Comparison of ENCODE assay signal across 9 cellular contexts in genomic region chr6:158631678-158632537, GRCh38. TPM values are rescaled to one million over a fixed set of nuclear protein-coding genes. Genes with fewer than 3 reads are reported as not detected.
DNase-seq lines count a peak whose midpoint lies in the region; ATAC-seq and TF ChIP-seq lines count a peak whose summit lies in the region.
"Had no signal": no experiment of that assay in that cellular context is flagged by ENCODE, and none has a peak within 500 bp of the region (broad histone marks: within the 10 kb centered on the region; RNA-seq: fewer than 3 reads in every experiment).

No MANE protein-coding gene starts in this region.

- peaks cover 65% of the 10 kb centered on the region for H3K36me3 Mint-ChIP-seq in activated CD4-positive, alpha-beta T cell treated with anti-CD3 and anti-CD28 coated beads for 36 hours (ENCODE audit: low read depth)
- peaks cover 68% of the 10 kb centered on the region for H3K36me3 Mint-ChIP-seq in brain

- no peak for TF ChIP-seq POLR2A in testis (IDR thresholded peaks at IDR 0.05)

- no peak for ATAC-seq in activated CD4-positive, alpha-beta T cell treated with anti-CD3 and anti-CD28 coated beads for 36 hours
- ATAC-seq in left colon = peak; percentile 88
- ATAC-seq in GM18520 (IDR thresholded peaks at IDR 0.05; ENCODE audit: unreplicated experiment) = no peak

- H3K27me3 ChIP-seq in testis = no peaks in the 10 kb centered on the region
- H3K27me3 ChIP-seq: BLaER1 had no signal

- intact Hi-C loops in activated CD4-positive, alpha-beta T cell treated with anti-CD3 and anti-CD28 coated beads for 36 hours (cut with DNase I, micrococcal nuclease) = no loop called here
- intact Hi-C loops in left colon (cut with DNase I, micrococcal nuclease) (no loop called here), testis (cut with DNase I; ENCODE audit: low total_unique reads) (no loop called here)

- peaks cover 56% of the 10 kb centered on the region for H3K4me1 Mint-ChIP-seq in activated CD4-positive, alpha-beta T cell treated with anti-CD3 and anti-CD28 coated beads for 36 hours
- peaks cover 14% of the 10 kb centered on the region for H3K4me1 Mint-ChIP-seq in brain

- CTCF ChIA-PET in activated CD4-positive, alpha-beta T cell treated with anti-CD3 and anti-CD28 coated beads for 36 hours (lab: Charles Lee) = interaction anchor here (0.6 to 1.0 kb wide), 3 partner anchors 8 to 59 kb away, joined by 3 to 4 read pairs (median 3); no protein-coding TSS in a partner anchor

- no peaks in the 10 kb centered on the region for H3K9me3 Mint-ChIP-seq in activated CD4-positive, alpha-beta T cell treated with anti-CD3 and anti-CD28 coated beads for 36 hours (ENCODE audit: low read depth)
- H3K9me3 Mint-ChIP-seq in brain = no peaks in the 10 kb centered on the region

- no peak overlapping the region for H3K4me3 ChIP-seq in testis
- H3K4me3 ChIP-seq: BLaER1 had no signal

- H3K4me3 Mint-ChIP-seq in activated CD4-positive, alpha-beta T cell treated with anti-CD3 and anti-CD28 coated beads for 36 hours = no peak overlapping the region
- H3K4me3 Mint-ChIP-seq in brain = no peak overlapping the region

- peak overlapping the region; percentile 69 for H3K27ac Mint-ChIP-seq in activated CD4-positive, alpha-beta T cell treated with anti-CD3 and anti-CD28 coated beads for 36 hours
- peak overlapping the region; percentile 43 to 90 (median 68) for H3K27ac Mint-ChIP-seq in brain

- no peak for DNase-seq in activated CD4-positive, alpha-beta T cell treated with anti-CD3 and anti-CD28 coated beads for 36 hours
- no peak for DNase-seq in activated CD4-positive, alpha-beta T cell treated with anti-CD3 and anti-CD28 coated beads for 48 hours
- peak; percentile 80 to 81 for DNase-seq in left colon
- DNase-seq in testis = peak; percentile 80
- DNase-seq in caudate nucleus (lab: John Stamatoyannopoulos, UW) = no peak
- DNase-seq in NCI-H2029 (lab: John Stamatoyannopoulos, UW) = no peak

- H3K36me3 ChIP-seq in testis (ENCODE audit: low read depth, missing control alignments) = no peaks in the 10 kb centered on the region

- H3K27me3 Mint-ChIP-seq in activated CD4-positive, alpha-beta T cell treated with anti-CD3 and anti-CD28 coated beads for 36 hours = no peaks in the 10 kb centered on the region
- no peaks in the 10 kb centered on the region for H3K27me3 Mint-ChIP-seq in brain

- H3K27ac ChIP-seq in testis = peak overlapping the region; percentile 15 to 78
- H3K27ac ChIP-seq in caudate nucleus (ENCODE audit: low read depth, low read length) = no peak overlapping the region
- H3K27ac ChIP-seq: BLaER1 had no signal

- WGBS in testis, 2 donors = 29 to 36% methylated on average over 19 of the region's 19 CpGs

- H3K9me3 ChIP-seq in testis = no peaks in the 10 kb centered on the region
- H3K9me3 ChIP-seq: BLaER1 had no signal

- TF ChIP-seq CTCF in brain (conservative IDR thresholded peaks at IDR 0.05) = no peak
- no peak for TF ChIP-seq CTCF in testis (IDR thresholded peaks at IDR 0.05)

- H3K4me1 ChIP-seq in testis = peaks cover 25% of the 10 kb centered on the region
- H3K4me1 ChIP-seq: BLaER1 had no signal

- POLR2A ChIA-PET in activated CD4-positive, alpha-beta T cell treated with anti-CD3 and anti-CD28 coated beads for 36 hours (lab: Charles Lee) = interaction anchor here (1.0 kb wide), 1 partner anchor 11 kb away, joined by 3 read pairs; no protein-coding TSS in a partner anchor

RNA-seq across cellular contexts. Expression of gene DYNLT1, which starts 12.6 kb away (rescaled TPM):
- 100 to 1,000 TPM; 116 to 118 TPM for total RNA-seq in activated CD4-positive, alpha-beta T cell treated with anti-CD3 and anti-CD28 coated beads for 36 hours
- polyA plus RNA-seq in brain (ENCODE audit: insufficient read depth, low read depth, low replicate concordance) (676 TPM), testis (ENCODE audit: insufficient read depth, low read depth, low replicate concordance) (319 TPM)
- total RNA-seq in left colon (100 to 1,000 TPM; 142 to 178 TPM), testis (100 to 1,000 TPM; 165 to 200 TPM)

RNA-seq across cellular contexts. Expression of gene SYTL3, which starts 17.9 kb away (rescaled TPM):
- 100 to 1,000 TPM; 163 to 180 TPM for total RNA-seq in activated CD4-positive, alpha-beta T cell treated with anti-CD3 and anti-CD28 coated beads for 36 hours
- polyA plus RNA-seq in brain (ENCODE audit: insufficient read depth, low read depth, low replicate concordance) (8.0 TPM), testis (ENCODE audit: insufficient read depth, low read depth, low replicate concordance) (7.0 TPM)
- total RNA-seq in left colon (1 to 10 TPM; 2.6 to 2.7 TPM), testis (10 to 100 TPM; 10.2 to 11.0 TPM)

Comparison
In these comparisons a context has a peak if more than half of its experiments do, and no peak if none do; other contexts are left out.
1. DNase-seq: peak in left colon (2 of 2) and testis (single experiment); none in activated CD4-positive, alpha-beta T cell treated with anti-CD3 and anti-CD28 coated beads for 36 hours (single experiment), activated CD4-positive, alpha-beta T cell treated with anti-CD3 and anti-CD28 coated beads for 48 hours (single experiment), caudate nucleus (0 of 61) and NCI-H2029 (single experiment).
2. RNA of gene SYTL3, which starts 17.9 kb away (total RNA-seq): 163 to 180 TPM in activated CD4-positive, alpha-beta T cell treated with anti-CD3 and anti-CD28 coated beads for 36 hours; 10.2 to 11.0 TPM in testis and 2.6 to 2.7 TPM in left colon; every median in the first group is over 10 times any median in the second.